In genomic region chr3:30578479-30578878, GRCh38 we compare ENCODE assay signal across 8 cellular contexts. TPM values are rescaled to one million over a fixed set of nuclear protein-coding genes. Genes with fewer than 3 reads are reported as not detected.
DNase-seq lines count a peak whose midpoint lies in the region; ATAC-seq and TF ChIP-seq lines count a peak whose summit lies in the region.

No MANE protein-coding gene starts in this region.

- H3K79me1 ChIP-seq in IMR-90 (ENCODE audit: low read depth in 1 of 2, low read length in 2 of 2), result no peaks in the 10 kb centered on the region
- H3K79me1 ChIP-seq in trophoblast cell (ENCODE audit: low read length), result peaks cover 18% of the 10 kb centered on the region

- no peaks in the 10 kb centered on the region for H3K9me3 ChIP-seq in IMR-90 (ENCODE audit: control insufficient read depth, insufficient read depth, low read length)
- H3K9me3 ChIP-seq in trophoblast cell (ENCODE audit: insufficient read depth, low read depth, low read length), result no peaks in the 10 kb centered on the region

- H2BK12ac ChIP-seq in trophoblast cell (ENCODE audit: low read length), result peak overlapping the region; percentile 0

- POLR2A ChIA-PET in IMR-90 (lab: Charles Lee; ENCODE audit: unreplicated experiment), result no interaction called here

- no peaks in the 10 kb centered on the region for H4K20me1 ChIP-seq in IMR-90 (ENCODE audit: insufficient read depth, low read length)

- H4K8ac ChIP-seq in IMR-90 (ENCODE audit: low read depth in 2 of 2, low read length in 2 of 2) (no peak overlapping the region), trophoblast cell (ENCODE audit: low read depth, low read length) (no peak overlapping the region)

- no peak for TF ChIP-seq POLR2A in IMR-90 (IDR thresholded peaks at IDR 0.05; ENCODE audit: low read depth, low read length)

- H3K18ac ChIP-seq in IMR-90 (ENCODE audit: low read depth, low read length) (no peak overlapping the region), trophoblast cell (ENCODE audit: low read length) (peak overlapping the region; percentile 0)

- H3K56ac ChIP-seq in IMR-90 (ENCODE audit: extremely low read depth, insufficient read depth, low read length), result no peak overlapping the region

- H3K27me3 ChIP-seq in IMR-90 (ENCODE audit: control insufficient read depth, insufficient read depth, low read length) (no peaks in the 10 kb centered on the region), trophoblast cell (ENCODE audit: insufficient read depth, low read length) (no peaks in the 10 kb centered on the region)

- 0 out of 2 replicates have a peak overlapping the region, but pooled peaks have one; percentile 24 for H3K27ac ChIP-seq in IMR-90 (ENCODE audit: insufficient read depth, low read length)
- H3K27ac ChIP-seq in trophoblast cell (ENCODE audit: low read depth, low read length), result no peak overlapping the region

- no peak overlapping the region for H3K4me2 ChIP-seq in IMR-90 (ENCODE audit: low read depth, low read length)
- no peak overlapping the region for H3K4me2 ChIP-seq in trophoblast cell (ENCODE audit: low read length)

- H2BK20ac ChIP-seq in IMR-90 (ENCODE audit: low read depth, low read length), result no peak overlapping the region

- H2AK9ac ChIP-seq in IMR-90 (replicated peaks; ENCODE audit: low read depth, low read length, poor library complexity), result no peak overlapping the region

- H3K36me3 ChIP-seq in IMR-90 (ENCODE audit: control insufficient read depth, insufficient read depth, low read length), result no peaks in the 10 kb centered on the region
- H3K36me3 ChIP-seq in trophoblast cell (ENCODE audit: control insufficient read depth in 1 of 2, insufficient read depth in 2 of 2, low read length in 2 of 2), result no peaks in the 10 kb centered on the region

- TF ChIP-seq CTCF in IMR-90 (conservative IDR thresholded peaks at IDR 0.05; ENCODE audit: low read depth, low read length), result no peak

- H4K5ac ChIP-seq in IMR-90 (ENCODE audit: low read depth, low read length), result no peak overlapping the region

- peak overlapping the region; percentile 37; the same call in 1 of the 2 replicates for H2AK5ac ChIP-seq in IMR-90 (ENCODE audit: low read depth, low read length)
- no peak overlapping the region for H2AK5ac ChIP-seq in trophoblast cell (ENCODE audit: low read length)

- BruUV-seq in IMR-90 (replicated peaks; lab: Mats Ljungman, UMichigan), result no TSS peak

- ATAC-seq in IMR-90 (ENCODE audit: low read depth) (peak; percentile 91), esophagus mucosa (peak; percentile 39), GM19397 (IDR thresholded peaks at IDR 0.05; ENCODE audit: unreplicated experiment) (no peak)

- H2BK120ac ChIP-seq in IMR-90 (ENCODE audit: low read depth, low read length) (peak overlapping the region; percentile 74; the same call in 1 of the 2 replicates), trophoblast cell (ENCODE audit: insufficient read depth, low read length, poor library complexity) (peak overlapping the region; percentile 2)

- H2BK5ac ChIP-seq in IMR-90 (ENCODE audit: low read depth, low read length, poor library complexity, severe bottlenecking), result peak overlapping the region; percentile 28
- no peak overlapping the region for H2BK5ac ChIP-seq in trophoblast cell (ENCODE audit: low read depth, low read length, poor library complexity)

- no peaks in the 10 kb centered on the region for H3K79me2 ChIP-seq in trophoblast cell (ENCODE audit: control insufficient read depth, insufficient read depth, low read length, poor library complexity)

- WGBS in IMR-90 (ENCODE audit: extremely low coverage in 2 of 2, insufficient read length in 1 of 2), 2 experiments, result 75% methylated on average over 2 of the region's 4 CpGs; no CpG with 5 or more reads in 1 of the 2 experiments
- no CpG with 5 or more reads among the region's 4 CpGs for WGBS in trophoblast cell (ENCODE audit: extremely low coverage, insufficient coverage, insufficient read length)

- intact Hi-C loops in IMR-90 (cut with micrococcal nuclease), result no loop called here

- H3K23ac ChIP-seq in IMR-90 (ENCODE audit: low read depth, low read length), result no peak overlapping the region
- H3K23ac ChIP-seq in trophoblast cell (ENCODE audit: low read length), result no peak overlapping the region

- TF ChIP-seq RAD21 in IMR-90 (IDR thresholded peaks at IDR 0.05; ENCODE audit: low read length), result no peak

- H4K12ac ChIP-seq in trophoblast cell (ENCODE audit: low read depth, low read length), result no peak overlapping the region

- H3K9ac ChIP-seq in IMR-90 (ENCODE audit: low read depth, low read length), result no peak overlapping the region
- no peak overlapping the region for H3K9ac ChIP-seq in trophoblast cell (ENCODE audit: low read length)

- peak overlapping the region; percentile 44 for H2AFZ ChIP-seq in IMR-90 (replicated peaks; ENCODE audit: low read length, poor library complexity)
- no peak overlapping the region for H2AFZ ChIP-seq in trophoblast cell (ENCODE audit: insufficient read depth, low read length, poor library complexity)

- DNase-seq in GM04504 (ENCODE audit: low read depth) (peak; percentile 91), IMR-90 (peak; percentile 94), trophoblast cell (peak; percentile 18 to 26), NCI-H2196 (lab: John Stamatoyannopoulos, UW; ENCODE audit: unreplicated experiment) (no peak)
- no peak for DNase-seq in effector CD4-positive, alpha-beta T cell
- DNase-seq in activated CD4-positive, alpha-beta T cell treated with anti-CD3 and anti-CD28 coated beads for 4 hours, result no peak

- H3K4me3 ChIP-seq in IMR-90 (ENCODE audit: insufficient read depth, low read depth, low read length) (no peak overlapping the region), trophoblast cell (ENCODE audit: low read depth, low read length) (no peak overlapping the region)

- H3K4ac ChIP-seq in IMR-90 (ENCODE audit: low read depth, low read length), result peak overlapping the region; percentile 67; the same call in 1 of the 2 replicates
- no peak overlapping the region for H3K4ac ChIP-seq in trophoblast cell (ENCODE audit: low read depth, low read length)

- in situ Hi-C loops in IMR-90 (cut with MboI; ENCODE audit: low sequenced_read_pairs), result no loop called here

- no peaks in the 10 kb centered on the region; the same call in 1 of the 2 replicates for H3K9me1 ChIP-seq in IMR-90 (ENCODE audit: insufficient read depth, low read length)

- H2BK15ac ChIP-seq in IMR-90 (ENCODE audit: low read depth, low read length), result peak overlapping the region; percentile 41; the same call in 1 of the 3 replicates

- CTCF ChIA-PET in IMR-90 (lab: Yijun Ruan, JAX), result no interaction called here

- peaks cover 10% of the 10 kb centered on the region for H3K4me1 ChIP-seq in IMR-90 (ENCODE audit: control insufficient read depth, insufficient read depth, low read length)
- peaks cover 12 to 20% of the 10 kb centered on the region in 2 experiments for H3K4me1 ChIP-seq in trophoblast cell (ENCODE audit: control insufficient read depth in 1 of 2, insufficient read depth in 2 of 2, low read length in 2 of 2)

- H4K91ac ChIP-seq in IMR-90 (ENCODE audit: insufficient read depth, low read depth, low read length), result peak overlapping the region; percentile 9; the same call in 1 of the 2 replicates
- peak overlapping the region; percentile 28 for H4K91ac ChIP-seq in trophoblast cell (ENCODE audit: low read depth, low read length)

- no peak overlapping the region for H3K14ac ChIP-seq in IMR-90 (replicated peaks; ENCODE audit: low read depth, low read length)
- peak overlapping the region; percentile 0 for H3K14ac ChIP-seq in trophoblast cell (ENCODE audit: low read length)

- dilution Hi-C loops in IMR-90 (cut with HindIII; ENCODE audit: low sequenced_read_pairs, unreplicated experiment), result no loop called here

TF ChIP-seq in IMR-90, 13 proteins besides CTCF, POLR2A, EP300 and RAD21:
- TF ChIP-seq, protein P1, sequence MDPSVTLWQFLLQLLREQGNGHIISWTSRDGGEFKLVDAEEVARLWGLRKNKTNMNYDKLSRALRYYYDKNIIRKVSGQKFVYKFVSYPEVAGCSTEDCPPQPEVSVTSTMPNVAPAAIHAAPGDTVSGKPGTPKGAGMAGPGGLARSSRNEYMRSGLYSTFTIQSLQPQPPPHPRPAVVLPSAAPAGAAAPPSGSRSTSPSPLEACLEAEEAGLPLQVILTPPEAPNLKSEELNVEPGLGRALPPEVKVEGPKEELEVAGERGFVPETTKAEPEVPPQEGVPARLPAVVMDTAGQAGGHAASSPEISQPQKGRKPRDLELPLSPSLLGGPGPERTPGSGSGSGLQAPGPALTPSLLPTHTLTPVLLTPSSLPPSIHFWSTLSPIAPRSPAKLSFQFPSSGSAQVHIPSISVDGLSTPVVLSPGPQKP (IDR thresholded peaks at IDR 0.05; ENCODE audit: borderline replicate concordance, low read depth, low read length), result no peak
- TF ChIP-seq CHD1 (IDR thresholded peaks at IDR 0.05; ENCODE audit: low read depth, low read length) (no peak), USF2 (IDR thresholded peaks at IDR 0.05; ENCODE audit: low read depth, low read length) (no peak), BHLHE40 (IDR thresholded peaks at IDR 0.05; ENCODE audit: low read depth, low read length) (0 out of 2 replicates have a peak, but pooled peaks have one; percentile 33), RCOR1 (IDR thresholded peaks at IDR 0.05; ENCODE audit: insufficient replicate concordance, low read length) (no peak), MAZ (IDR thresholded peaks at IDR 0.05; ENCODE audit: borderline replicate concordance, low read depth, low read length) (peak; percentile 91), SMC3 (IDR thresholded peaks at IDR 0.05; ENCODE audit: low read depth, low read length) (0 out of 2 replicates have a peak, but pooled peaks have one; percentile 4), NFE2L2 (IDR thresholded peaks at IDR 0.05; ENCODE audit: low read depth, low read length) (no peak), RFX5 (IDR thresholded peaks at IDR 0.05; ENCODE audit: low read depth, low read length) (no peak), FOS (IDR thresholded peaks at IDR 0.05; ENCODE audit: low read depth, low read length) (peak; percentile 29; the same call in 1 of the 2 replicates), MAFK (IDR thresholded peaks at IDR 0.05; ENCODE audit: low read depth, low read length) (no peak), CEBPB (IDR thresholded peaks at IDR 0.05; ENCODE audit: low read depth, low read length) (peak; percentile 95), MXI1 (IDR thresholded peaks at IDR 0.05; ENCODE audit: borderline replicate concordance, low read depth, low read length) (no peak)

RNA-seq across cellular contexts. Expression of gene TGFBR2, which starts 27.9 kb away (rescaled TPM):
- total RNA-seq in IMR-90 (2012; rRNA removed) (87.5 and 89.7 TPM in 2 replicates), esophagus mucosa (14.6 TPM)
- 58.1 and 63.7 TPM in 2 replicates for polyA plus RNA-seq in IMR-90 (2012; rRNA removed)
- polyA plus RNA-seq in IMR-90 (2012; cell fraction: cytosol; rRNA removed), result 34.9 and 52.0 TPM in 2 replicates
- polyA plus RNA-seq in IMR-90 (2012; cell fraction: nucleus; rRNA removed; ENCODE audit: low replicate concordance), result 17.3 and 35.9 TPM in 2 replicates
- 95.2 and 107 TPM in 2 replicates for polyA plus RNA-seq in trophoblast cell (2013)

Comparison
In these comparisons a context has a peak if more than half of its experiments do, and no peak if none do; other contexts are left out.
1. DNase-seq: peak in GM04504 (single experiment), IMR-90 (single experiment) and trophoblast cell (2 of 2); none in NCI-H2196 (single experiment), effector CD4-positive, alpha-beta T cell (single experiment) and activated CD4-positive, alpha-beta T cell treated with anti-CD3 and anti-CD28 coated beads for 4 hours (0 of 2).